Comparison of ENCODE assay signal across 23 cellular contexts in the genomic region with DNA sequence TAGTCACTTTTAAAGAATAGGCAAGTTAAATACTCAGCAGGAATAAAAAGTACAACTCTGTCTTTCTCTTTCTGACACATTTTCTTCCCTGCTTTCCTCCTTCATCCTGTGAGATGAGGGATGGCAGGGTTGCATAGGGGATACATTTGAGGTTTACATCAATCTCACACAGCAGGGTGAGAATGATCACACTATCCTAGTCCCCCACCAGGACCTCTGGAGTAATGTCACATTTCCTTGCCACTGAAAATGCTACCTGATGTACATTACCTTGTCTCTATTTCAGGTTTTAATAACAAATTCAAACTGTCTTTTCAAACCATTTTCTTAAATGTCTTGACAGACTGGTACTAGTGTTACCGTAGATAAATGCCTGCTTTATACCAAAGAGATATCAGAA.
DNase-seq lines count a peak whose midpoint lies in the region; ATAC-seq and TF ChIP-seq lines count a peak whose summit lies in the region.
"Had no signal": no experiment of that assay in that cellular context is flagged by ENCODE, and none has a peak within 500 bp of the region (broad histone marks: within the 10 kb centered on the region; RNA-seq: fewer than 3 reads in every experiment).

No MANE protein-coding gene starts in this region.

- H4K20me1 ChIP-seq in neural cell (ENCODE audit: insufficient read depth) (no peaks in the 10 kb centered on the region), smooth muscle cell (ENCODE audit: low read depth) (no peaks in the 10 kb centered on the region)
- H4K20me1 ChIP-seq: BLaER1 had no signal

- H3K27ac ChIP-seq in endodermal cell (ENCODE audit: low read depth, low read length) (no peak overlapping the region), neural cell (ENCODE audit: low read length) (peak overlapping the region; percentile 21), smooth muscle cell (ENCODE audit: low read depth) (peak overlapping the region; percentile 84), transverse colon (no peak overlapping the region)
- H3K27ac ChIP-seq in CD4-positive, alpha-beta T cell (ENCODE audit: low read depth, low read length), result no peak overlapping the region
- H3K27ac ChIP-seq: BLaER1 had no signal

- H3K9me3 ChIP-seq in endodermal cell (ENCODE audit: control insufficient read depth, low read length) (peaks cover 4% of the 10 kb centered on the region), neural cell (ENCODE audit: low read length) (no peaks in the 10 kb centered on the region), smooth muscle cell (replicated peaks; ENCODE audit: low read depth) (no peaks in the 10 kb centered on the region), transverse colon (no peaks in the 10 kb centered on the region)
- no peaks in the 10 kb centered on the region for H3K9me3 ChIP-seq in CD4-positive, alpha-beta T cell (ENCODE audit: control insufficient read depth, low read length)
- H3K9me3 ChIP-seq: BE2C, BLaER1 had no signal

- DNase-seq in endodermal cell (no peak), smooth muscle cell (lab: John Stamatoyannopoulos, UW; ENCODE audit: unreplicated experiment) (no peak), transverse colon (no peak)
- DNase-seq in CD4-positive, alpha-beta T cell, result no peak
- DNase-seq: 8988T; ACHN; BE2C; C1 segment of cervical spinal cord; CD4-positive, CD25-positive, alpha-beta regulatory T cell; CD8-positive, alpha-beta memory T cell; COR-L47; DMS 273 treated with DMSO at 0.1 percent for 48 hours; DMS153; DMS53; DMS79; DND-41; EL; GDM1 had no signal

- H3K9me2 ChIP-seq in neural cell (ENCODE audit: insufficient read depth, low read length), result no peaks in the 10 kb centered on the region

- H2AFZ ChIP-seq in neural cell (ENCODE audit: low read depth, low read length) (no peak overlapping the region), smooth muscle cell (ENCODE audit: low read depth) (no peak overlapping the region)

- no peaks in the 10 kb centered on the region for H3K27me3 Mint-ChIP-seq in endodermal cell (ENCODE audit: insufficient read depth)
- no peaks in the 10 kb centered on the region for H3K27me3 Mint-ChIP-seq in CD4-positive, alpha-beta T cell
- H3K27me3 Mint-ChIP-seq: CD4-positive, CD25-positive, alpha-beta regulatory T cell; CD8-positive, alpha-beta memory T cell had no signal

- POLR2A ChIA-PET in CD4-positive, alpha-beta T cell (lab: Charles Lee), result no interaction called here

- H3K4me3 Mint-ChIP-seq in endodermal cell, result no peak overlapping the region
- H3K4me3 Mint-ChIP-seq in CD4-positive, alpha-beta T cell, result no peak overlapping the region
- H3K4me3 Mint-ChIP-seq: CD14-positive monocyte; CD4-positive, CD25-positive, alpha-beta regulatory T cell; CD8-positive, alpha-beta memory T cell had no signal

- H3K36me3 Mint-ChIP-seq in endodermal cell (ENCODE audit: low read depth), result no peaks in the 10 kb centered on the region
- no peaks in the 10 kb centered on the region for H3K36me3 Mint-ChIP-seq in CD4-positive, alpha-beta T cell (ENCODE audit: low read depth)
- H3K36me3 Mint-ChIP-seq: CD14-positive monocyte; CD4-positive, CD25-positive, alpha-beta regulatory T cell had no signal

- 50 to 61% methylated on average over 1 of the region's 1 CpG for WGBS in endodermal cell (ENCODE audit: insufficient coverage in 1 of 2, insufficient read length in 1 of 2), 2 experiments
- WGBS in smooth muscle cell (ENCODE audit: low lambda C conversion rate), result 88% methylated on average over 1 of the region's 1 CpG
- 67 to 90% methylated on average over 1 of the region's 1 CpG for WGBS in transverse colon (ENCODE audit: low coverage in 1 of 2), 2 donors

- H3K36me3 ChIP-seq in endodermal cell (ENCODE audit: control insufficient read depth, insufficient read depth, low read length), result no peaks in the 10 kb centered on the region
- H3K36me3 ChIP-seq in neural cell (ENCODE audit: insufficient read depth, low read length), result no peaks in the 10 kb centered on the region
- no peaks in the 10 kb centered on the region for H3K36me3 ChIP-seq in smooth muscle cell (ENCODE audit: low read depth)
- no peaks in the 10 kb centered on the region for H3K36me3 ChIP-seq in transverse colon
- H3K36me3 ChIP-seq: BE2C, BLaER1 had no signal

- H3K4me1 ChIP-seq in endodermal cell (ENCODE audit: control insufficient read depth, insufficient read depth, low read length) (peaks cover 7% of the 10 kb centered on the region), smooth muscle cell (ENCODE audit: low read depth) (no peaks in the 10 kb centered on the region), transverse colon (no peaks in the 10 kb centered on the region)
- H3K4me1 ChIP-seq: BE2C had no signal

- H3K9me3 Mint-ChIP-seq in endodermal cell, result no peaks in the 10 kb centered on the region
- no peaks in the 10 kb centered on the region for H3K9me3 Mint-ChIP-seq in CD4-positive, alpha-beta T cell

- TF ChIP-seq POLR2A in transverse colon (IDR thresholded peaks at IDR 0.05), result no peak

- peak; percentile 55 for TF ChIP-seq RAD21 in neural cell (conservative IDR thresholded peaks at IDR 0.05)

- TF ChIP-seq EP300 in neural cell (conservative IDR thresholded peaks at IDR 0.05; ENCODE audit: poor library complexity, severe bottlenecking) (peak; percentile 80), transverse colon (IDR thresholded peaks at IDR 0.05; ENCODE audit: low read depth) (no peak)

- H3K4me1 Mint-ChIP-seq in endodermal cell, result peaks cover 17% of the 10 kb centered on the region
- H3K4me1 Mint-ChIP-seq in CD4-positive, alpha-beta T cell (ENCODE audit: low read depth), result peaks cover 22% of the 10 kb centered on the region
- H3K4me1 Mint-ChIP-seq: CD14-positive monocyte; CD8-positive, alpha-beta memory T cell had no signal

- intact Hi-C loops in transverse colon (cut with DNase I; ENCODE audit: low total_unique reads), result no loop called here
- intact Hi-C loops in CD4-positive, alpha-beta T cell (cut with DNase I, micrococcal nuclease), result loop anchor here in 1 of 2 experiments (10.0 kb wide), 1 partner anchor 1220 kb away; no protein-coding TSS in a partner anchor

- peak; percentile 20 for TF ChIP-seq CTCF in endodermal cell (conservative IDR thresholded peaks at IDR 0.05)
- TF ChIP-seq CTCF in neural cell (IDR thresholded peaks at IDR 0.05; ENCODE audit: poor library complexity, severe bottlenecking), result peak; percentile 41
- TF ChIP-seq CTCF in smooth muscle cell (IDR thresholded peaks at IDR 0.05; ENCODE audit: borderline replicate concordance, insufficient read depth, poor library complexity, severe bottlenecking), result no peak
- no peak for TF ChIP-seq CTCF in transverse colon (IDR thresholded peaks at IDR 0.05)
- no peak for TF ChIP-seq CTCF in CD4-positive, alpha-beta T cell (IDR thresholded peaks at IDR 0.05)

- H3K27me3 ChIP-seq in endodermal cell (ENCODE audit: control insufficient read depth, insufficient read depth, low read length, poor library complexity, severe bottlenecking), result no peaks in the 10 kb centered on the region
- H3K27me3 ChIP-seq in neural cell (ENCODE audit: insufficient read depth, low read depth, low read length), result no peaks in the 10 kb centered on the region
- H3K27me3 ChIP-seq in smooth muscle cell (ENCODE audit: low read depth), result no peaks in the 10 kb centered on the region
- H3K27me3 ChIP-seq in transverse colon, result no peaks in the 10 kb centered on the region
- H3K27me3 ChIP-seq in CD4-positive, alpha-beta T cell (ENCODE audit: control insufficient read depth, insufficient read depth, low read length), result no peaks in the 10 kb centered on the region
- H3K27me3 ChIP-seq: BE2C, BLaER1 had no signal

- H3K79me2 ChIP-seq in neural cell (replicated peaks; ENCODE audit: insufficient read depth, low read length) (no peaks in the 10 kb centered on the region), smooth muscle cell (ENCODE audit: low read depth) (no peaks in the 10 kb centered on the region)

- no peak overlapping the region for H3K4me3 ChIP-seq in endodermal cell (ENCODE audit: low read length)
- peak overlapping the region; percentile 22 for H3K4me3 ChIP-seq in neural cell (ENCODE audit: low read length)
- H3K4me3 ChIP-seq in smooth muscle cell, result no peak overlapping the region
- H3K4me3 ChIP-seq in transverse colon, result no peak overlapping the region
- H3K4me3 ChIP-seq: BLaER1, GM12878 had no signal

- ATAC-seq in HG02763 (IDR thresholded peaks at IDR 0.05; ENCODE audit: unreplicated experiment), result no peak
- no peak for ATAC-seq in CD4-positive, alpha-beta T cell (ENCODE audit: poor library complexity)
- ATAC-seq: GM12878 had no signal

- CTCF ChIA-PET in CD4-positive, alpha-beta T cell (lab: Charles Lee), result no interaction called here

- H3K9ac ChIP-seq in endodermal cell (ENCODE audit: extremely low read depth, low read length, poor library complexity, severe bottlenecking) (no peak overlapping the region), neural cell (ENCODE audit: low read length) (no peak overlapping the region), smooth muscle cell (ENCODE audit: low read depth) (no peak overlapping the region)
- H3K9ac ChIP-seq: BLaER1 had no signal

- H3F3A ChIP-seq in neural cell (ENCODE audit: insufficient read depth, low read length, poor library complexity, severe bottlenecking) (no peaks in the 10 kb centered on the region), smooth muscle cell (ENCODE audit: low read depth) (peaks cover 9% of the 10 kb centered on the region)

- H3K27ac Mint-ChIP-seq in endodermal cell, result no peak overlapping the region
- no peak overlapping the region for H3K27ac Mint-ChIP-seq in CD4-positive, alpha-beta T cell
- H3K27ac Mint-ChIP-seq: CD4-positive, CD25-positive, alpha-beta regulatory T cell; CD8-positive, alpha-beta memory T cell had no signal

- in situ Hi-C loops in transverse colon (cut with MboI; ENCODE audit: low pct_ligation_motif_present in 1 of 4, low pct_unique_long_range_greater_than_20kb in 1 of 4, low sequenced_read_pairs in 3 of 4), result no loop called here

- peak overlapping the region; percentile 12 for H3K4me2 ChIP-seq in neural cell (ENCODE audit: low read length)
- no peak overlapping the region for H3K4me2 ChIP-seq in smooth muscle cell
- H3K4me2 ChIP-seq: BLaER1 had no signal

TF ChIP-seq in neural cell, 6 proteins besides CTCF, POLR2A, EP300 and RAD21 (continues in another document):
- peak; percentile 36 for TF ChIP-seq SMC3 (conservative IDR thresholded peaks at IDR 0.05; ENCODE audit: poor library complexity)

Comparison
In these comparisons a context has a peak if more than half of its experiments do, and no peak if none do; other contexts are left out.
1. H3K27ac ChIP-seq: peak in neural cell (single experiment) and smooth muscle cell (single experiment); none in endodermal cell (single experiment), transverse colon (0 of 4) and CD4-positive, alpha-beta T cell (single experiment).
2. CTCF ChIP-seq: peak in endodermal cell (single experiment) and neural cell (single experiment); none in smooth muscle cell (single experiment), transverse colon (0 of 5) and CD4-positive, alpha-beta T cell (single experiment).